27 cellular contexts compared by ENCODE assay signal in the genomic region with DNA sequence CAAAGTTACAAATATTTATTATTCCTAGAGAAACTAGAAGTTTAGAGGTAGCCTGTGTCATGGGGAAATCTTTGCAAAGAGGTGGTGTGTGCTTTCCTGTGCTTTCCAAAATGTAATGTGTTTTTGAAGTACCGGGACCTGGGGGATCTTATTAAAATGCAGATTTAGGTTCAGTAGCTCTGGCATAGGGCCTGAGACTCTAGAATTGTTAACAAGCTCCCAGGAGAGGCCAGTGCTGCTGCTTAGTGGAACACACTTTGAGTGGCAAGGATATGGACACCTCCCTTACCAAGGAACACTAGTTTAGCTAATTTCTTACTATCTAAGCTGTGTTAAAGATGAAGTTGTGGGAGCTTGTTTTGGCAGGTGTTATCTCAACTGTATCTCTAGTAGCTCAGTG.
"Had no signal": no experiment of that assay in that cellular context is flagged by ENCODE, and none has a peak within 500 bp of the region (broad histone marks: within the 10 kb centered on the region; RNA-seq: fewer than 3 reads in every experiment).

No MANE protein-coding gene starts in this region.

- DNase-seq: activated CD4-positive, alpha-beta T cell treated with anti-CD3 and anti-CD28 coated beads, Interleukin-2, amount 50 U/mL, for 1 hour; activated effector memory CD4-positive, alpha-beta T cell treated with Interleukin-2 at 50 U/mL for 16 hours; activated naive CD4-positive, alpha-beta T cell treated with Interleukin-2 at 50 U/mL for 16 hours; activated T-cell treated with anti-CD3 and anti-CD28 coated beads for 4 hours; anterior cingulate cortex; body of pancreas; dermis blood vessel endothelial cell; effector CD4-positive, alpha-beta T cell; esophagus squamous epithelium; foreskin melanocyte; hippocampal formation; kidney glomerular epithelial cell; left lung; mesendoderm; natural killer cell; posterior cingulate gyrus; right cardiac atrium; stimulated activated CD4-positive, alpha-beta T cell treated with anti-CD3 and anti-CD28 coated beads, Interleukin-15, amount 100 ng/mL, for 24 hours; stimulated activated CD4-positive, alpha-beta T cell treated with anti-CD3 and anti-CD28 coated beads, Interleukin-2, amount 100 ng/mL, for 24 hours; stimulated activated naive CD4-positive, alpha-beta T cell; T-helper 2 cell; tibial artery; upper lobe of right lung had no signal

- H3K36me3 ChIP-seq: esophagus squamous epithelium, left lung, suprapubic skin, tibial artery, upper lobe of right lung had no signal

- H3K9me3 ChIP-seq: body of pancreas, esophagus squamous epithelium, left lung, suprapubic skin, tibial artery, upper lobe of right lung had no signal

- H3K4me1 ChIP-seq: body of pancreas, esophagus squamous epithelium, left lung, suprapubic skin, tibial artery, upper lobe of right lung had no signal

- H3K4me3 ChIP-seq: body of pancreas, esophagus squamous epithelium, left lung, lung, suprapubic skin, tibial artery, upper lobe of right lung had no signal

- H3K36me3 Mint-ChIP-seq: activated naive CD8-positive, alpha-beta T cell; natural killer cell had no signal

- H3K27ac Mint-ChIP-seq: activated naive CD8-positive, alpha-beta T cell; natural killer cell had no signal

- H3K27me3 ChIP-seq: body of pancreas, esophagus squamous epithelium, left lung, suprapubic skin, tibial artery, upper lobe of right lung had no signal

- H3K4me1 Mint-ChIP-seq: natural killer cell had no signal

- ATAC-seq: body of pancreas, left lung, natural killer cell, right cardiac atrium, upper lobe of right lung had no signal

- H3K27ac ChIP-seq: body of pancreas, epithelial cell of prostate, esophagus squamous epithelium, left lung, suprapubic skin, tibial artery, upper lobe of right lung had no signal

- H3K4me3 Mint-ChIP-seq: activated naive CD8-positive, alpha-beta T cell; natural killer cell had no signal

- H3K27me3 Mint-ChIP-seq: activated naive CD8-positive, alpha-beta T cell had no signal
